Comparison of ENCODE assay signal across 12 cellular contexts in the genomic region with DNA sequence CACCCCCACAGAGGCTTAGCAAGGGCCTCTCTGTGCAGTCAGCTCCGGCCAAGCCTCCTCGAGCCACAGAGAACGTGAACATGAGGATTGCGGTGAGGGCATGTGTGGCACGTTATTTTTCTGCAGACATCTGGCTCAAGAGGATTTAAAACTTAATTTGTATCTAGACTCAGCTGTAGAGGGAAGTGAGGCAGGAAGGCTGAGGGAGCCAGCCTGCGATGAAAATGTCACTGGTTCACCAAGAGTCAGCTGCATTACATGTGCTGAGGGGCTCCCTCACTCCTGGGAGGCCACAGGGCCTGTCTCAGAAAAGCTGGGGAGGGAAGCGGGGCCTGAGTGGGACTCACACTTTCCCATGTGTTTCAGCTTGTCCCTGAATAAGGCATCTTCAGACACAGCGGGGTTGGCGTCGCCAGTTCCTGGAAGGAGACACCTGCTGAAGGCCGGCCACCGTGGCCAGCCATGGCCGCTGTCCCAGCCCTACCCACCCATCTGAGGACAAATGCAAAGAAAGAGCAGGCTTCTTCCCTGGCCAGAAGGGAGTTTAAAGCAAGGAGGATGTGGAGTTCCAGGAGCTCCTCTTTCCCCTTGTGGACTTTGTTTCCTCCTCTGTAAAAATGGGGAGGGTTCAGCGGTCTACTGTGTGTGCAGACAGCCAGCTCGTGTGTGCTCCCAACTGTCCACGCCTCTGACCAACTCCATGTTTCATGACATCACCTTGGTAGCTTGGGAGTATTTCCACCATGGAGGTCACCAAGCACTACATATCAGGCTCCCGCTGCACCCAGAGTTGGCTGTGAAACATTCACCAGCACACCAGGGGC. TPM values are rescaled to one million over a fixed set of nuclear protein-coding genes. Genes with fewer than 3 reads are reported as not detected.
A peak's percentile ranks its signal among the peaks of the same experiment; 100 is the strongest.
DNase-seq lines count a peak whose midpoint lies in the region; ATAC-seq and TF ChIP-seq lines count a peak whose summit lies in the region.
"Had no signal": no experiment of that assay in that cellular context is flagged by ENCODE, and none has a peak within 500 bp of the region (broad histone marks: within the 10 kb centered on the region; RNA-seq: fewer than 3 reads in every experiment).

No MANE protein-coding gene starts in this region.

- peaks cover 20% of the 10 kb centered on the region for H3K4me1 ChIP-seq in A673 (ENCODE audit: insufficient read depth, low read length, poor library complexity, severe bottlenecking)

- H3K9me3 Mint-ChIP-seq in neural crest cell: no peaks in the 10 kb centered on the region
- no peaks in the 10 kb centered on the region for H3K9me3 Mint-ChIP-seq in activated CD4-positive, alpha-beta T cell treated with anti-CD3 and anti-CD28 coated beads for 36 hours (ENCODE audit: low read depth)
- H3K9me3 Mint-ChIP-seq: activated naive CD4-positive, alpha-beta T cell treated with anti-CD3 and anti-CD28 coated beads, Interleukin-2, amount 50 U/mL, for 72 hours; CD8-positive, alpha-beta T cell; stimulated activated naive CD8-positive, alpha-beta T cell treated with anti-CD3 and anti-CD28 coated beads, Interleukin-15, Interleukin-2, amounts not matched to agents 100 ng/mL and 50 ng/mL, for 24 hours had no signal

- peaks cover 26% of the 10 kb centered on the region for H3K36me3 ChIP-seq in A673 (ENCODE audit: insufficient read depth, low read length, poor library complexity, severe bottlenecking)
- no peaks in the 10 kb centered on the region for H3K36me3 ChIP-seq in KOPT-K1 (ENCODE audit: insufficient read depth, low read length)

- DNase-seq in A673 (ENCODE audit: low spot score): no peak
- DNase-seq in caudate nucleus (lab: John Stamatoyannopoulos, UW): no peak
- no peak for DNase-seq in neural crest cell (ENCODE audit: low read depth, low spot score)
- no peak for DNase-seq in HT-29 (ENCODE audit: low spot score)
- DNase-seq in activated CD4-positive, alpha-beta T cell treated with anti-CD3 and anti-CD28 coated beads for 36 hours: no peak
- DNase-seq: T-helper 17 cell had no signal

- BruUV-seq in A673 (replicated peaks; lab: Mats Ljungman, UMichigan): no TSS peak

- no peak overlapping the region for H3K4me3 ChIP-seq in A673 (ENCODE audit: low read depth, low read length, poor library complexity, severe bottlenecking)

- no peaks in the 10 kb centered on the region for H3K27me3 Mint-ChIP-seq in neural crest cell (ENCODE audit: low read depth)
- H3K27me3 Mint-ChIP-seq in activated CD4-positive, alpha-beta T cell treated with anti-CD3 and anti-CD28 coated beads for 36 hours: peaks cover 16% of the 10 kb centered on the region

- intact Hi-C loops in A673 (cut with micrococcal nuclease; ENCODE audit: unreplicated experiment): no loop called here
- intact Hi-C loops in activated CD4-positive, alpha-beta T cell treated with anti-CD3 and anti-CD28 coated beads for 36 hours (cut with DNase I, micrococcal nuclease): no loop called here

- POLR2A ChIA-PET in A673 (lab: Charles Lee; ENCODE audit: low non-redundant PET): no interaction called here
- POLR2A ChIA-PET in activated CD4-positive, alpha-beta T cell treated with anti-CD3 and anti-CD28 coated beads for 36 hours (lab: Charles Lee): no interaction called here

- H3K9me3 ChIP-seq in A673 (ENCODE audit: low read depth, low read length, poor library complexity, severe bottlenecking): no peaks in the 10 kb centered on the region
- no peaks in the 10 kb centered on the region for H3K9me3 ChIP-seq in KOPT-K1 (ENCODE audit: insufficient read depth, low read length, poor library complexity, severe bottlenecking)

- CTCF ChIA-PET in A673 (lab: Charles Lee): no interaction called here
- CTCF ChIA-PET in activated CD4-positive, alpha-beta T cell treated with anti-CD3 and anti-CD28 coated beads for 36 hours (lab: Charles Lee): interaction anchor here (1.1 to 6.1 kb wide), 9 partner anchors 9 to 292 kb away, joined by 3 to 33 read pairs (median 4); no protein-coding TSS in a partner anchor

- peak overlapping the region; percentile 32 for H3K4me3 Mint-ChIP-seq in neural crest cell
- H3K4me3 Mint-ChIP-seq in activated CD4-positive, alpha-beta T cell treated with anti-CD3 and anti-CD28 coated beads for 36 hours: no peak overlapping the region
- H3K4me3 Mint-ChIP-seq: CD8-positive, alpha-beta T cell; stimulated activated naive CD8-positive, alpha-beta T cell treated with anti-CD3 and anti-CD28 coated beads, Interleukin-15, Interleukin-2, amounts not matched to agents 100 ng/mL and 50 ng/mL, for 24 hours; T-helper 17 cell had no signal

- peak overlapping the region; percentile 52 for H3K27ac ChIP-seq in A673 (ENCODE audit: low read depth, low read length, poor library complexity, severe bottlenecking)
- peak overlapping the region; percentile 70 for H3K27ac ChIP-seq in KOPT-K1 (ENCODE audit: low read depth, low read length, poor library complexity, severe bottlenecking)
- peak overlapping the region; percentile 60 for H3K27ac ChIP-seq in caudate nucleus (ENCODE audit: low read depth, low read length)

- peak overlapping the region; percentile 71 for H3K27ac Mint-ChIP-seq in neural crest cell (ENCODE audit: unreplicated experiment)
- no peak overlapping the region for H3K27ac Mint-ChIP-seq in activated CD4-positive, alpha-beta T cell treated with anti-CD3 and anti-CD28 coated beads for 36 hours
- H3K27ac Mint-ChIP-seq: CD8-positive, alpha-beta T cell; stimulated activated naive CD8-positive, alpha-beta T cell treated with anti-CD3 and anti-CD28 coated beads, Interleukin-15, Interleukin-2, amounts not matched to agents 100 ng/mL and 50 ng/mL, for 24 hours; T-helper 17 cell had no signal

- H3K4me1 Mint-ChIP-seq in neural crest cell: peaks cover 63% of the 10 kb centered on the region
- peaks cover 14% of the 10 kb centered on the region for H3K4me1 Mint-ChIP-seq in activated CD4-positive, alpha-beta T cell treated with anti-CD3 and anti-CD28 coated beads for 36 hours

- ATAC-seq in activated CD4-positive, CD25-positive, alpha-beta regulatory T cell treated with anti-CD3 and anti-CD28 coated beads, Interleukin-2, amount 50 U/mL, for 24 hours: no peak
- ATAC-seq in GM19324 (IDR thresholded peaks at IDR 0.05; ENCODE audit: low FRiP score, unreplicated experiment): no peak
- ATAC-seq in activated CD4-positive, alpha-beta T cell treated with anti-CD3 and anti-CD28 coated beads for 36 hours: no peak

- H3K27me3 ChIP-seq in A673 (replicated peaks; ENCODE audit: insufficient read depth, low read depth, low read length, poor library complexity): no peaks in the 10 kb centered on the region

- H3K36me3 Mint-ChIP-seq in neural crest cell (ENCODE audit: low read depth): peaks cover 34% of the 10 kb centered on the region
- H3K36me3 Mint-ChIP-seq in activated CD4-positive, alpha-beta T cell treated with anti-CD3 and anti-CD28 coated beads for 36 hours (ENCODE audit: low read depth): no peaks in the 10 kb centered on the region
- H3K36me3 Mint-ChIP-seq: activated naive CD4-positive, alpha-beta T cell treated with anti-CD3 and anti-CD28 coated beads, Interleukin-2, amount 50 U/mL, for 72 hours; CD8-positive, alpha-beta T cell had no signal

- TF ChIP-seq CTCF in A673 (conservative IDR thresholded peaks at IDR 0.05; ENCODE audit: low read depth, low read length) (no peak), neural crest cell (conservative IDR thresholded peaks at IDR 0.05) (no peak)

RNA-seq across cellular contexts. Expression of gene MRPS23, which starts 19.1 kb away (rescaled TPM):
- total RNA-seq in A673 (2021) (94.2 and 100 TPM in 2 replicates), neural crest cell (50.0 and 63.0 TPM in 2 replicates)
- 39.9 and 52.7 TPM in 2 replicates for total RNA-seq in HT-29 (2014; rRNA removed; shearing (Covaris generic))
- 10 to 100 TPM; 42.6 to 69.7 TPM for total RNA-seq in activated CD4-positive, alpha-beta T cell treated with anti-CD3 and anti-CD28 coated beads for 36 hours
